Comparison of ENCODE assay signal across 8 cellular contexts in the genomic region with DNA sequence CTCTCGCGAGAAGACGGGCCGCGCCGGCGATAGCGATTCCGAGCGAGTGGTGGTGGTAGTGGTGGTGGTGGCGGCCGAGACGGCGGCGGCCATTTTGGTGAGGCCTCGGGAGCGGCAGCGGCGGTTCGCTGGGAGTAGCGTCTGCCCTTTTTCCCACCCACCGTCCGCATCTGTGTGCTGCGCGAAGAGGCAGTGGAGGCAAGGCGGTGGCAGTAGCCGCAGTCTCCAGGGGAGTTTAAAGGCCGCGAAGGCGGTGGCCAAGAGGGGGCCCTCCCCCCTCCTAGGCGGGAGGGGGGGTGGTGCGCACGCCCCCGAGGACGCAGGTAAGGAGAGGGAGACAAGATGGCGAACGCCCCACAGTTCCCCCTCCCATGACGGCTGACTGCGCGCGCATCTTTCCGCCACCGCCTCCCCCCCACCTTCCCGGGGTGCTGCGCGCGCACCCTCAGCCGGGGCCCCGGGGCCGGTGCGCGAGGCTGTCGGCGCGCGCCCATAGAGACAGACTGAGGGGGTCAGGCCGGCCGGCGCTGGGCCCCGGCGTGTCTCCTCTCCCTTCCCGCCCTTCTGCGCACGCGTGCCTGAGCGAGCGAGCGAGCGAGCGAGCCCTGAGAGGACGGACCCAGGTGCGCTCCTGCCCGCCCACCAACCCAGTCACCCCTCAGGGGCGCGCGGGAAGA. TPM values are rescaled to one million over a fixed set of nuclear protein-coding genes. Genes with fewer than 3 reads are reported as not detected.
DNase-seq lines count a peak whose midpoint lies in the region; ATAC-seq and TF ChIP-seq lines count a peak whose summit lies in the region.

No MANE protein-coding gene starts in this region.

- peak overlapping the region; percentile 99 for H3K27ac ChIP-seq in left ventricle myocardium inferior (replicated peaks)
- peak overlapping the region; percentile 100 for H3K27ac ChIP-seq in upper lobe of right lung

- CTCF ChIA-PET in T-cell (lab: Charles Lee) = interaction anchor here in 1 of 2 donors (1.0 to 2.1 kb wide), 3 partner anchors 39 to 64 kb away, joined by 8 to 16 read pairs (median 9); a partner anchor contains a TSS

- no peaks in the 10 kb centered on the region for H3K9me3 ChIP-seq in left ventricle myocardium inferior (replicated peaks)
- H3K9me3 ChIP-seq in upper lobe of right lung = no peaks in the 10 kb centered on the region

- TF ChIP-seq CTCF in left ventricle myocardium inferior (IDR thresholded peaks at IDR 0.05; ENCODE audit: borderline replicate concordance) = no peak
- TF ChIP-seq CTCF in progenitor cell of endocrine pancreas (IDR thresholded peaks at IDR 0.05; ENCODE audit: unreplicated experiment) = no peak
- no peak for TF ChIP-seq CTCF in upper lobe of right lung (IDR thresholded peaks at IDR 0.05)

- H3K27me3 Mint-ChIP-seq in T-cell (no peaks in the 10 kb centered on the region), progenitor cell of endocrine pancreas (no peaks in the 10 kb centered on the region)

- peaks cover 39 to 41% (median 39%) of the 10 kb centered on the region in 3 donors for H3K4me1 Mint-ChIP-seq in T-cell
- peaks cover 23% of the 10 kb centered on the region for H3K4me1 Mint-ChIP-seq in progenitor cell of endocrine pancreas (ENCODE audit: low read depth)

- peaks cover 36% of the 10 kb centered on the region for H3K36me3 ChIP-seq in left ventricle myocardium inferior
- peaks cover 34% of the 10 kb centered on the region for H3K36me3 ChIP-seq in upper lobe of right lung

- intact Hi-C loops in left ventricle myocardium inferior (cut with micrococcal nuclease) (no loop called here), upper lobe of right lung (cut with DNase I) (loop anchor here (10.0 kb wide), 1 partner anchor 57 kb away; no protein-coding TSS in a partner anchor)

- peaks cover 12% of the 10 kb centered on the region for H3K36me3 Mint-ChIP-seq in T-cell
- H3K36me3 Mint-ChIP-seq in progenitor cell of endocrine pancreas (ENCODE audit: insufficient read depth) = peaks cover 8% of the 10 kb centered on the region

- H3K27ac Mint-ChIP-seq in T-cell = peak overlapping the region; percentile 100
- peak overlapping the region; percentile 100 for H3K27ac Mint-ChIP-seq in progenitor cell of endocrine pancreas

- no peaks in the 10 kb centered on the region for H3K27me3 ChIP-seq in left ventricle myocardium inferior (ENCODE audit: low read depth)
- H3K27me3 ChIP-seq in upper lobe of right lung = no peaks in the 10 kb centered on the region

- no peaks in the 10 kb centered on the region for H3K9me3 Mint-ChIP-seq in T-cell
- no peaks in the 10 kb centered on the region for H3K9me3 Mint-ChIP-seq in progenitor cell of endocrine pancreas (ENCODE audit: low read depth)

- H3K4me1 ChIP-seq in left ventricle myocardium inferior = peaks cover 47% of the 10 kb centered on the region
- peaks cover 30% of the 10 kb centered on the region for H3K4me1 ChIP-seq in upper lobe of right lung

- H3K4me3 Mint-ChIP-seq in T-cell (peak overlapping the region; percentile 84 to 97 (median 92)), progenitor cell of endocrine pancreas (ENCODE audit: low read depth) (peak overlapping the region; percentile 98)

- DNase-seq in NCI-H146 treated with DMSO at 0.1 percent for 48 hours (lab: John Stamatoyannopoulos, UW; ENCODE audit: unreplicated experiment) = peak; percentile 87
- DNase-seq in T-cell = peak; percentile 98 to 100 (median 99)
- peak; percentile 94 for DNase-seq in amniotic epithelial cell (ENCODE audit: low read depth)
- DNase-seq in left ventricle myocardium inferior = peak; percentile 99
- peak; percentile 98 for DNase-seq in progenitor cell of endocrine pancreas (ENCODE audit: low spot score, unreplicated experiment)
- DNase-seq in upper lobe of right lung = peak; percentile 100

- POLR2A ChIA-PET in T-cell (lab: Charles Lee) = interaction anchor here in 1 of 2 donors (0.9 kb wide), 1 partner anchor 40 kb away, joined by 3 read pairs; a partner anchor contains a TSS

- ATAC-seq in GM18498 (IDR thresholded peaks at IDR 0.05; ENCODE audit: unreplicated experiment) = peak; percentile 70
- peak; percentile 46 for ATAC-seq in HG02884 (IDR thresholded peaks at IDR 0.05; ENCODE audit: unreplicated experiment)
- peak; percentile 77 to 83 (median 80) for ATAC-seq in T-cell (replicated peaks in 1 of 4)
- ATAC-seq in upper lobe of right lung = peak; percentile 90

- H3K4me3 ChIP-seq in left ventricle myocardium inferior = peak overlapping the region; percentile 99
- peak overlapping the region; percentile 98 for H3K4me3 ChIP-seq in upper lobe of right lung

RNA-seq across cellular contexts. Expression of a gene that starts 0.7 kb away (rescaled TPM):
- 100 to 1,000 TPM in 3 of 5 donors, 10 to 100 TPM in 2; 82.8 to 124 (median 114) TPM for total RNA-seq in T-cell
- total RNA-seq in left ventricle myocardium inferior = 42.5 TPM
- 103 and 104 TPM in 2 replicates for total RNA-seq in progenitor cell of endocrine pancreas
- 66.6 TPM for total RNA-seq in upper lobe of right lung

RNA-seq across cellular contexts. Expression of a gene that starts 40.0 kb away (rescaled TPM):
- 100 to 1,000 TPM; 159 to 186 (median 167) TPM for total RNA-seq in T-cell
- total RNA-seq in left ventricle myocardium inferior = 27.8 TPM
- 75.3 and 91.1 TPM in 2 replicates for total RNA-seq in progenitor cell of endocrine pancreas
- total RNA-seq in upper lobe of right lung = 65.0 TPM

RNA-seq across cellular contexts. Expression of a gene that starts 47.5 kb away (rescaled TPM):
- total RNA-seq in T-cell (100 to 1,000 TPM in 2 of 5 donors, 10 to 100 TPM in 3; 57.9 to 121 (median 89.6) TPM), left ventricle myocardium inferior (15.4 TPM), progenitor cell of endocrine pancreas (57.6 and 58.7 TPM in 2 replicates), upper lobe of right lung (48.2 TPM)

RNA-seq across cellular contexts. Expression of a gene that starts 49.9 kb away (rescaled TPM):
- total RNA-seq in T-cell (10 to 100 TPM; 36.4 to 57.8 (median 48.9) TPM), left ventricle myocardium inferior (15.6 TPM), progenitor cell of endocrine pancreas (53.5 and 61.8 TPM in 2 replicates), upper lobe of right lung (26.0 TPM)

Comparison
In these comparisons a context has a peak if more than half of its experiments do, and no peak if none do; other contexts are left out.
1. Peak in every context shown above with its lines: DNase-seq, ATAC-seq, H3K4me3 ChIP-seq and H3K27ac ChIP-seq.